ENCODE assay signal across 1 cellular context in genomic region chr1:43308635-43309580, GRCh38.
TF ChIP-seq lines count a peak whose summit lies in the region.

No MANE protein-coding gene starts in this region.

TF ChIP-seq in K562, 482 proteins besides CTCF, POLR2A, EP300 and RAD21:
- TF ChIP-seq ETV5 (CRISPR knock-in tag; IDR thresholded peaks at IDR 0.05; ENCODE audit: low read depth) (no peak), ESRRA (IDR thresholded peaks at IDR 0.05; ENCODE audit: borderline replicate concordance, low read depth) (0 out of 2 replicates have a peak, but pooled peaks have one; percentile 60)
